In genomic region chr9:113399646-113400200, GRCh38 we compare ENCODE assay signal across 1 cellular context.
TF ChIP-seq lines count a peak whose summit lies in the region.

No MANE protein-coding gene starts in this region.

TF ChIP-seq in HEK293, 187 proteins besides CTCF, POLR2A, EP300 and RAD21 (continued from another document):
- TF ChIP-seq BCL11B (tag by site-specific recombination; IDR thresholded peaks at IDR 0.05; ENCODE audit: low read depth) (no peak), ZNF350 (tag by site-specific recombination; IDR thresholded peaks at IDR 0.05) (no peak), ZNF394 (tag by site-specific recombination; IDR thresholded peaks at IDR 0.05; ENCODE audit: borderline replicate concordance) (no peak), ZNF24 (tag by site-specific recombination; IDR thresholded peaks at IDR 0.05) (no peak)
